ENCODE assay signal across 10 cellular contexts in the genomic region with DNA sequence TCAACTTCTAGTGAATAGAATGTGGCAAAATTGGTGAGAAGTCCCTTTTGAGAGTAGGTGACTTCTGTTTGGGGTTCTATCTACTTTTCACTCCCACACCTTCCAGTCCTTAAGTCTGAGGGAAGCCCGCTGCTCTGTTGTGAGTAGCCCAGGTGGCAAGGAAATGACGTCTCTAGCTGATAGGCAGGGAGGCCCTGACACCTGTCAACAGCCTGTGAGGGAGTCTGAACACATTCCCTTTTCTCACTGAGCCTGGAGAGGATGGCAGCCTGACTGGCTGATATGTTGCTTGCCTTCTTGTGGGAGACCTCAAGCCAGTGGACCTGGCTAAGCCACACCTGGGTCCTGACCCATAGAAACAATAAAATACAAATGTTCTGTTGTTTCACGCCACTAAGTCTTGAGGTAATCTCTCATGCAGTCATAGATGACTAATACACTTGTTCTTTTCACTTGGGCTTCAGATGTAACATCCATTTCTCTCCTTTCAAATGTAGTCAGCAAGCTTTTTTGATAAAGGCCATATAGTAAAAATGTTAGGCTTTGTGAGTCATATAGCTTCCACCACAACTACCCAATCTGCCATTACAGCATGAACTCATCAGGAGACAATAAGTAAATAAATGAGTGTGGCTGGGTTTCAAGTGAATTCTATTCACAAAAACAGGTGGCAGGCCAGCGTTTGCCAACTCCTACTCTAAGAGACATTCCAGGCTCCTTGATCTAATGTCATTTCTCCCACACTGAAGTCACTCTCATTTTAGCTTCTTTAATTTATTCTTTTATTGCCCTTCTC.
A peak's percentile ranks its signal among the peaks of the same experiment; 100 is the strongest.
DNase-seq lines count a peak whose midpoint lies in the region; ATAC-seq and TF ChIP-seq lines count a peak whose summit lies in the region.
"Had no signal": no experiment of that assay in that cellular context is flagged by ENCODE, and none has a peak within 500 bp of the region (broad histone marks: within the 10 kb centered on the region; RNA-seq: fewer than 3 reads in every experiment).

No MANE protein-coding gene starts in this region.

- H3K79me2 ChIP-seq in PC-3 (ENCODE audit: low read length) (no peaks in the 10 kb centered on the region), hepatocyte (no peaks in the 10 kb centered on the region)

- no peaks in the 10 kb centered on the region for H3K27me3 Mint-ChIP-seq in endothelial cell (ENCODE audit: unreplicated experiment)

- H3K9ac ChIP-seq in PC-3 (ENCODE audit: low read length): no peak overlapping the region

- TF ChIP-seq CTCF in PC-3 (conservative IDR thresholded peaks at IDR 0.05; ENCODE audit: low read depth, low read length) (no peak), endothelial cell (IDR thresholded peaks at IDR 0.05; ENCODE audit: unreplicated experiment) (no peak), hepatocyte (IDR thresholded peaks at IDR 0.05; ENCODE audit: poor library complexity) (no peak)

- H4K20me1 ChIP-seq in PC-3 (ENCODE audit: low read length) (no peaks in the 10 kb centered on the region), hepatocyte (ENCODE audit: insufficient read depth, poor library complexity, severe bottlenecking) (no peaks in the 10 kb centered on the region)

- no peaks in the 10 kb centered on the region for H3K36me3 Mint-ChIP-seq in endothelial cell (ENCODE audit: low read depth, unreplicated experiment)

- H3F3A ChIP-seq in PC-3 (ENCODE audit: low read length, unreplicated experiment): no peaks in the 10 kb centered on the region

- H3K4me3 ChIP-seq in PC-3 (ENCODE audit: low read length) (no peak overlapping the region), hepatocyte (no peak overlapping the region)

- CTCF ChIA-PET in PC-3 (lab: Charles Lee): no interaction called here

- no peaks in the 10 kb centered on the region for H3K9me2 ChIP-seq in PC-3 (replicated peaks; ENCODE audit: low read length)
- no peaks in the 10 kb centered on the region for H3K9me2 ChIP-seq in hepatocyte (replicated peaks; ENCODE audit: insufficient read depth)

- H3K27ac ChIP-seq in PC-3 (ENCODE audit: low read length) (no peak overlapping the region), hepatocyte (no peak overlapping the region)

- peaks cover 4% of the 10 kb centered on the region for H3K4me1 Mint-ChIP-seq in endothelial cell (ENCODE audit: unreplicated experiment)

- POLR2A ChIA-PET in PC-3 (lab: Charles Lee; ENCODE audit: unreplicated experiment): no interaction called here

- ATAC-seq in HG02798 (IDR thresholded peaks at IDR 0.05; ENCODE audit: poor library complexity, unreplicated experiment) (peak; percentile 43), PC-3 (no peak)

- DNase-seq in NCI-H1417 (lab: John Stamatoyannopoulos, UW) (peak in 2 of 3 experiments; percentile 38 to 63), NCI-H1417 treated with DMSO at 0.1 percent for 48 hours (lab: John Stamatoyannopoulos, UW) (no peak), PC-3 (peak; percentile 2), kidney tubule cell (ENCODE audit: low spot score) (peak; percentile 11), endothelial cell (ENCODE audit: low spot score) (no peak), amniotic stem cell (lab: John Stamatoyannopoulos, UW) (no peak), hepatocyte (ENCODE audit: low spot score) (no peak)
- DNase-seq: EL, glutamatergic neuron had no signal

- no peaks in the 10 kb centered on the region for H3K9me3 Mint-ChIP-seq in endothelial cell (ENCODE audit: unreplicated experiment)

- 75% methylated on average over 4 of the region's 4 CpGs for WGBS in hepatocyte (ENCODE audit: low lambda C conversion rate, missing lambda C conversion rate)

- no peaks in the 10 kb centered on the region for H3K36me3 ChIP-seq in PC-3 (ENCODE audit: low read depth, low read length)
- no peaks in the 10 kb centered on the region for H3K36me3 ChIP-seq in hepatocyte (replicated peaks; ENCODE audit: insufficient read depth, low read depth)

- H3K4me1 ChIP-seq in PC-3 (ENCODE audit: insufficient read depth, low read length) (no peaks in the 10 kb centered on the region), hepatocyte (ENCODE audit: insufficient read depth) (no peaks in the 10 kb centered on the region)

- no peak overlapping the region for H3K4me3 Mint-ChIP-seq in endothelial cell (ENCODE audit: unreplicated experiment)

- intact Hi-C loops in PC-3 (cut with micrococcal nuclease): no loop called here

- H3K9me3 ChIP-seq in PC-3 (ENCODE audit: low read length) (no peaks in the 10 kb centered on the region), hepatocyte (ENCODE audit: low read depth) (no peaks in the 10 kb centered on the region)

- H2AFZ ChIP-seq in PC-3 (ENCODE audit: low read length) (no peak overlapping the region), hepatocyte (no peak overlapping the region)

- H3K27ac Mint-ChIP-seq in endothelial cell (ENCODE audit: unreplicated experiment): no peak overlapping the region

- H3K27me3 ChIP-seq in PC-3 (ENCODE audit: low read length) (no peaks in the 10 kb centered on the region), hepatocyte (no peaks in the 10 kb centered on the region)

- BruUV-seq in PC-3 (replicated peaks; lab: Mats Ljungman, UMichigan): no TSS peak

- H3K4me2 ChIP-seq in PC-3 (ENCODE audit: low read length) (no peak overlapping the region), hepatocyte (no peak overlapping the region)

Comparison
In these comparisons a context has a peak if more than half of its experiments do, and no peak if none do; other contexts are left out.
1. DNase-seq: peak in NCI-H1417 (2 of 3), PC-3 (single experiment) and kidney tubule cell (single experiment); none in NCI-H1417 treated with DMSO at 0.1 percent for 48 hours (single experiment), endothelial cell (single experiment), amniotic stem cell (single experiment) and hepatocyte (single experiment).